In the genomic region with DNA sequence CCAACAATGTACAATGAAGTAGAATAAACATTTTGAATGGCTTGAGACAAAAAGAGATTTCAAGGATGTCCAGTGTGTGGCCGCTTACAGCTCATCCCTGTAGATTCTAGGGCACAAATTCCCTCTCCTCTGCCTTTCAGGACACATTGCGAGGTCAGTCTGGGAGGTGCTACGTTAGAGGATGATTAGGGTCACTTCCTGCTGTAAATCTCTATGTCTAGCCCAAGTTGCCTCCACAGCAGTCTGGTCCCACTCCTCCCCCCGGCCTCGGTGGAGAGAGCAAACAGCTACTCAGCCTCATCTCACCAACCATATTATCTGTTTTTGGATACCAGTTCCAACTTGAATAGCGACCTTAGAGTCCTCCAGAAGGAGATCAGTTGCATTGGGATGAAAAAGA, we compare ENCODE assay signal across 25 cellular contexts. TPM values are rescaled to one million over a fixed set of nuclear protein-coding genes. Genes with fewer than 3 reads are reported as not detected.
A peak's percentile ranks its signal among the peaks of the same experiment; 100 is the strongest.
DNase-seq lines count a peak whose midpoint lies in the region; ATAC-seq and TF ChIP-seq lines count a peak whose summit lies in the region.
"Had no signal": no experiment of that assay in that cellular context is flagged by ENCODE, and none has a peak within 500 bp of the region (broad histone marks: within the 10 kb centered on the region; RNA-seq: fewer than 3 reads in every experiment).

No MANE protein-coding gene starts in this region.

- no peak overlapping the region for H2AFZ ChIP-seq in mesenchymal stem cell (ENCODE audit: low read depth, low read length)
- H2AFZ ChIP-seq: GM23338 had no signal

- peak overlapping the region; percentile 38 for H3K27ac ChIP-seq in caudate nucleus (ENCODE audit: low read depth, low read length)
- peak overlapping the region; percentile 70 for H3K27ac ChIP-seq in substantia nigra (ENCODE audit: low read depth, low read length, poor library complexity, severe bottlenecking)
- H3K27ac ChIP-seq in mesenchymal stem cell (ENCODE audit: low read length, poor library complexity, severe bottlenecking) = no peak overlapping the region
- H3K27ac ChIP-seq: HL-60 had no signal

- no peak for ATAC-seq in GM21825 (IDR thresholded peaks at IDR 0.05; ENCODE audit: unreplicated experiment)
- ATAC-seq: GM12878, GM23338 had no signal

- no peak overlapping the region for H3K4me2 ChIP-seq in mesenchymal stem cell (ENCODE audit: low read length, poor library complexity, severe bottlenecking)
- H3K4me2 ChIP-seq: GM23338 had no signal

- TF ChIP-seq CTCF in neural crest cell (conservative IDR thresholded peaks at IDR 0.05) = no peak

- H3K4me1 ChIP-seq in mesenchymal stem cell (ENCODE audit: control insufficient read depth, insufficient read depth, low read depth, low read length) = no peaks in the 10 kb centered on the region
- H3K4me1 ChIP-seq: BE2C had no signal

- H3K4ac ChIP-seq in mesenchymal stem cell (ENCODE audit: low read depth in 1 of 2, low read length in 2 of 2) = no peak overlapping the region

- peaks cover 56% of the 10 kb centered on the region for H3K27me3 Mint-ChIP-seq in neural crest cell (ENCODE audit: low read depth)

- H3K4me3 ChIP-seq in mesenchymal stem cell (ENCODE audit: insufficient read depth in 1 of 2, low read depth in 1 of 2, low read length in 2 of 2) = no peak overlapping the region
- H3K4me3 ChIP-seq: GM12878, GM23338 had no signal

- no peak overlapping the region for H3K23ac ChIP-seq in mesenchymal stem cell (ENCODE audit: low read length in 2 of 2)

- H3K9me3 Mint-ChIP-seq in neural crest cell = peaks cover 6% of the 10 kb centered on the region
- H3K9me3 Mint-ChIP-seq: CD4-positive, CD25-positive, alpha-beta regulatory T cell; CD8-positive, alpha-beta memory T cell; GM23338 had no signal

- peak overlapping the region; percentile 36 for H3K4me3 Mint-ChIP-seq in neural crest cell
- H3K4me3 Mint-ChIP-seq: CD4-positive, CD25-positive, alpha-beta regulatory T cell; CD8-positive, alpha-beta memory T cell; GM23338 had no signal

- H3K36me3 ChIP-seq in mesenchymal stem cell (ENCODE audit: control insufficient read depth in 1 of 2, insufficient read depth in 2 of 2, low read depth in 1 of 2, low read length in 2 of 2) = no peaks in the 10 kb centered on the region
- H3K36me3 ChIP-seq: BE2C had no signal

- DNase-seq in caudate nucleus (lab: John Stamatoyannopoulos, UW) (no peak), islet precursor cell (peak; percentile 41), neural crest cell (ENCODE audit: low read depth, low spot score) (no peak), substantia nigra (lab: John Stamatoyannopoulos, UW) (no peak), mesenchymal stem cell (no peak), SW 1271 (lab: John Stamatoyannopoulos, UW) (no peak), inferior parietal cortex (ENCODE audit: extremely low spot score) (no peak)
- DNase-seq: ACHN; BE2C; C1 segment of cervical spinal cord; CD4-positive, CD25-positive, alpha-beta regulatory T cell; CD8-positive, alpha-beta memory T cell; COR-L47; DMS 273 treated with DMSO at 0.1 percent for 48 hours; DMS53; DND-41; EL; HCEC 1CT; IMR-90 had no signal

- H3K27me3 ChIP-seq in mesenchymal stem cell (ENCODE audit: control insufficient read depth in 1 of 2, insufficient read depth in 1 of 2, low read length in 2 of 2) = peaks cover 70 to 86% of the 10 kb centered on the region in 2 experiments

- no peak overlapping the region for H2BK5ac ChIP-seq in mesenchymal stem cell (ENCODE audit: low read depth, low read length, poor library complexity, severe bottlenecking)

- H2AK5ac ChIP-seq in mesenchymal stem cell (ENCODE audit: low read length, severe bottlenecking) = no peak overlapping the region

- H3K9ac ChIP-seq in mesenchymal stem cell (ENCODE audit: low read length) = no peak overlapping the region

- H2BK15ac ChIP-seq in mesenchymal stem cell (ENCODE audit: low read depth, poor library complexity, severe bottlenecking) = no peak overlapping the region

- H3K18ac ChIP-seq in mesenchymal stem cell (ENCODE audit: low read depth in 1 of 2, low read length in 2 of 2) = no peak overlapping the region

- WGBS in mesenchymal stem cell = 20% methylated on average over 4 of the region's 6 CpGs

- H4K91ac ChIP-seq in mesenchymal stem cell (ENCODE audit: low read length) = no peak overlapping the region

- H3K27ac Mint-ChIP-seq in neural crest cell (ENCODE audit: unreplicated experiment) = no peak overlapping the region
- H3K27ac Mint-ChIP-seq: CD4-positive, CD25-positive, alpha-beta regulatory T cell; GM23338 had no signal

- no peak overlapping the region for H3K14ac ChIP-seq in mesenchymal stem cell (ENCODE audit: low read length in 2 of 2)

- no peak overlapping the region for H2BK12ac ChIP-seq in mesenchymal stem cell (ENCODE audit: low read length in 2 of 2)

- no peaks in the 10 kb centered on the region for H3K79me1 ChIP-seq in mesenchymal stem cell (replicated peaks; ENCODE audit: low read length, poor library complexity, severe bottlenecking)

- H3K9me3 ChIP-seq in mesenchymal stem cell (ENCODE audit: control insufficient read depth, low read length) = no peaks in the 10 kb centered on the region
- H3K9me3 ChIP-seq: BE2C had no signal

- peaks cover 76% of the 10 kb centered on the region for H3K4me1 Mint-ChIP-seq in neural crest cell
- H3K4me1 Mint-ChIP-seq: CD4-positive, CD25-positive, alpha-beta regulatory T cell; CD8-positive, alpha-beta memory T cell had no signal

- peaks cover 2% of the 10 kb centered on the region for H3K36me3 Mint-ChIP-seq in neural crest cell (ENCODE audit: low read depth)
- H3K36me3 Mint-ChIP-seq: CD4-positive, CD25-positive, alpha-beta regulatory T cell; CD8-positive, alpha-beta memory T cell had no signal

- H4K8ac ChIP-seq in mesenchymal stem cell (ENCODE audit: low read length) = no peak overlapping the region

- no peak overlapping the region for H2BK120ac ChIP-seq in mesenchymal stem cell (ENCODE audit: low read depth, low read length)

RNA-seq across cellular contexts. Expression of gene KCNJ10, which starts 17.0 kb away (rescaled TPM):
- 0.47 and 0.73 TPM in 2 replicates for total RNA-seq in neural crest cell
- not detected for polyA plus RNA-seq in mesenchymal stem cell (2013, experiment 1 of 2)
- not detected for polyA plus RNA-seq in mesenchymal stem cell (2013, experiment 2 of 2)
- total RNA-seq: CD4-positive, CD25-positive, alpha-beta regulatory T cell; G401; HT1080; IMR-90 had no signal
- polyA plus RNA-seq: CD4-positive, CD25-positive, alpha-beta regulatory T cell; CD8-positive, alpha-beta memory T cell; IMR-90 had no signal

RNA-seq across cellular contexts. Expression of gene PIGM, which starts 21.2 kb away (rescaled TPM):
- total RNA-seq in neural crest cell = 9.7 and 9.9 TPM in 2 replicates
- 6.0 TPM for polyA plus RNA-seq in mesenchymal stem cell (2013, experiment 1 of 2)
- 6.0 TPM for polyA plus RNA-seq in mesenchymal stem cell (2013, experiment 2 of 2)

RNA-seq across cellular contexts. Expression of gene KCNJ9, which starts 28.4 kb away (rescaled TPM):
- total RNA-seq in neural crest cell = 0.11 and 0.19 TPM in 2 replicates
- not detected for polyA plus RNA-seq in mesenchymal stem cell (2013, experiment 1 of 2)
- polyA plus RNA-seq in mesenchymal stem cell (2013, experiment 2 of 2) = not detected
- total RNA-seq: CD4-positive, CD25-positive, alpha-beta regulatory T cell; G401; GM12878; HT1080; IMR-90 had no signal
- polyA plus RNA-seq: CD8-positive, alpha-beta memory T cell; IMR-90 had no signal

RNA-seq across cellular contexts. Expression of gene IGSF8, which starts 45.5 kb away (rescaled TPM):
- total RNA-seq in neural crest cell = 27.5 and 28.4 TPM in 2 replicates
- polyA plus RNA-seq in mesenchymal stem cell (2013, experiment 1 of 2) = 10.7 TPM
- polyA plus RNA-seq in mesenchymal stem cell (2013, experiment 2 of 2) = 10.8 TPM
